In the genomic region with DNA sequence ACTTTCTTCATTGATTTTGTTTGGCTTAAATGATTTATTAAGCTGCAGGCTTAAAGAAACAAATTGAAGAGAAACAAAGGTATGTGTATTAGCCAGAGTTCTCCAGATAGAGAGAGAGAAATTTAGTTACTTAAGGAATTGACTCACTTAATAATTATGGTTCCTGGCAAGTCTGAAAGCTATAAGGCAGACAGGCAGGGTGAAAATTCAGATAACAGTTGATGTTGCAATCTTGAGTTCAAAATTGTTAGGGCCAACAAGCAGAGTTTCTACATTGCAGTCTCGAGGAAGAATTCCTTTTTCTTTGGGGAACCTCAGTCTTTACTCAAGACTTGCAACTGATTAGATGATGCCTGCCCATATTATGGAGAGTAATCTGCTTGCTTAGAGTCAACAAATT, we compare ENCODE assay signal across 34 cellular contexts.
"Had no signal": no experiment of that assay in that cellular context is flagged by ENCODE, and none has a peak within 500 bp of the region (broad histone marks: within the 10 kb centered on the region; RNA-seq: fewer than 3 reads in every experiment).

No MANE protein-coding gene starts in this region.

- H3K27me3 Mint-ChIP-seq: activated B cell treated with CpG ODN at 0.5 μM for 24 hours; activated CD4-positive, alpha-beta memory T cell treated with anti-CD3 and anti-CD28 coated beads, Interleukin-2, amount 10 ng/mL, durations not matched to agents 7 days and 5 days; activated CD4-positive, alpha-beta T cell treated with anti-CD3 and anti-CD28 coated beads, Interleukin-2, amount 10 ng/mL, durations not matched to agents 24 days and 14 days; activated naive CD8-positive, alpha-beta T cell; activated T-cell treated with anti-CD3 and anti-CD28 coated beads, Interleukin-2, amount 50 U/mL, for 24 hours; effector memory CD8-positive, alpha-beta T cell; T-helper 17 cell had no signal

- DNase-seq: activated B cell treated with CpG ODN at 0.5 μM for 24 hours; activated CD4-positive, alpha-beta memory T cell treated with anti-CD3 and anti-CD28 coated beads, Interleukin-2, amount 10 ng/mL, durations not matched to agents 7 days and 5 days; activated CD4-positive, alpha-beta T cell treated with anti-CD3 and anti-CD28 coated beads, Interleukin-2, amount 10 ng/mL, durations not matched to agents 24 days and 14 days; activated CD8-positive, alpha-beta memory T cell treated with anti-CD3 and anti-CD28 coated beads, Interleukin-2, amount 50 U/mL, for 48 hours; activated gamma-delta T cell; activated naive CD4-positive, alpha-beta T cell; activated naive CD4-positive, alpha-beta T cell treated with anti-CD3 and anti-CD28 coated beads, Interleukin-2, amount 50 U/mL, for 16 hours; activated T-cell treated with anti-CD3 and anti-CD28 coated beads for 4 hours; activated T-cell treated with anti-CD3 and anti-CD28 coated beads, Interleukin-2, amount 50 U/mL, for 24 hours; activated T-cell treated with anti-CD3 and anti-CD28 coated beads, Interleukin-2, amount 50 U/mL, for 72 hours; amniotic stem cell; anterior cingulate cortex; body of pancreas; caudate nucleus; cortex of kidney; dermis blood vessel endothelial cell; effector CD4-positive, alpha-beta T cell; effector memory CD8-positive, alpha-beta T cell; esophagus squamous epithelium; foreskin keratinocyte; gastrocnemius medialis; glutamatergic neuron; heart left ventricle; T-helper 1 cell; T-helper 17 cell; T1000; WERI-Rb-1 had no signal

- H3K27ac Mint-ChIP-seq: activated B cell treated with CpG ODN at 0.5 μM for 24 hours; activated CD4-positive, alpha-beta memory T cell treated with anti-CD3 and anti-CD28 coated beads, Interleukin-2, amount 10 ng/mL, durations not matched to agents 7 days and 5 days; activated CD4-positive, alpha-beta T cell treated with anti-CD3 and anti-CD28 coated beads, Interleukin-2, amount 10 ng/mL, durations not matched to agents 24 days and 14 days; activated naive CD8-positive, alpha-beta T cell; activated T-cell treated with anti-CD3 and anti-CD28 coated beads, Interleukin-2, amount 50 U/mL, for 24 hours; activated T-cell treated with anti-CD3 and anti-CD28 coated beads, Interleukin-2, amount 50 U/mL, for 72 hours; effector memory CD8-positive, alpha-beta T cell; T-helper 17 cell; T-helper 2 cell treated with Interferon-gamma antibody and Interleukin-4, amounts not matched to agents 5 μg/mL and 100 μg/mL, for 36 hours had no signal

- H3K36me3 Mint-ChIP-seq: activated naive CD8-positive, alpha-beta T cell had no signal

- H3K36me3 ChIP-seq: esophagus squamous epithelium, gastrocnemius medialis, heart left ventricle, WERI-Rb-1 had no signal

- H3K9me3 Mint-ChIP-seq: activated CD4-positive, alpha-beta T cell treated with anti-CD3 and anti-CD28 coated beads, Interleukin-2, amount 10 ng/mL, durations not matched to agents 24 days and 14 days had no signal

- ATAC-seq: activated CD4-positive, CD25-positive, alpha-beta regulatory T cell treated with anti-CD3 and anti-CD28 coated beads, Interleukin-2, amount 50 U/mL, for 24 hours; activated T-cell treated with anti-CD3 and anti-CD28 coated beads, Interleukin-2, amount 50 U/mL, for 72 hours; body of pancreas; effector memory CD8-positive, alpha-beta T cell; foreskin keratinocyte; gastrocnemius medialis; heart left ventricle; T-helper 17 cell had no signal

- H3K27ac ChIP-seq: body of pancreas, epithelial cell of prostate, esophagus squamous epithelium, foreskin keratinocyte, gastrocnemius medialis, heart left ventricle, WERI-Rb-1 had no signal

- H3K27me3 ChIP-seq: body of pancreas, esophagus squamous epithelium, foreskin keratinocyte, gastrocnemius medialis, heart left ventricle had no signal

- H3K4me3 ChIP-seq: body of pancreas, esophagus squamous epithelium, gastrocnemius medialis, heart left ventricle had no signal

- H3K4me3 Mint-ChIP-seq: activated B cell treated with CpG ODN at 0.5 μM for 24 hours; activated CD4-positive, alpha-beta memory T cell treated with anti-CD3 and anti-CD28 coated beads, Interleukin-2, amount 10 ng/mL, durations not matched to agents 7 days and 5 days; activated CD4-positive, alpha-beta T cell treated with anti-CD3 and anti-CD28 coated beads, Interleukin-2, amount 10 ng/mL, durations not matched to agents 24 days and 14 days; activated naive CD8-positive, alpha-beta T cell; activated T-cell treated with anti-CD3 and anti-CD28 coated beads, Interleukin-2, amount 50 U/mL, for 24 hours; activated T-cell treated with anti-CD3 and anti-CD28 coated beads, Interleukin-2, amount 50 U/mL, for 72 hours; effector memory CD8-positive, alpha-beta T cell; T-helper 17 cell; T-helper 2 cell treated with Interferon-gamma antibody and Interleukin-4, amounts not matched to agents 5 μg/mL and 100 μg/mL, for 36 hours had no signal

- FAIRE-seq: colon, endometrium, endothelial cell of umbilical vein had no signal

- H3K9me3 ChIP-seq: body of pancreas, esophagus squamous epithelium, gastrocnemius medialis had no signal

- H3K4me1 ChIP-seq: body of pancreas, esophagus squamous epithelium, foreskin keratinocyte, gastrocnemius medialis, heart left ventricle had no signal

- H3K4me1 Mint-ChIP-seq: activated B cell treated with CpG ODN at 0.5 μM for 24 hours; activated CD4-positive, alpha-beta memory T cell treated with anti-CD3 and anti-CD28 coated beads, Interleukin-2, amount 10 ng/mL, durations not matched to agents 7 days and 5 days; activated CD4-positive, alpha-beta T cell treated with anti-CD3 and anti-CD28 coated beads, Interleukin-2, amount 10 ng/mL, durations not matched to agents 24 days and 14 days; T-helper 17 cell had no signal
